In the genomic region with DNA sequence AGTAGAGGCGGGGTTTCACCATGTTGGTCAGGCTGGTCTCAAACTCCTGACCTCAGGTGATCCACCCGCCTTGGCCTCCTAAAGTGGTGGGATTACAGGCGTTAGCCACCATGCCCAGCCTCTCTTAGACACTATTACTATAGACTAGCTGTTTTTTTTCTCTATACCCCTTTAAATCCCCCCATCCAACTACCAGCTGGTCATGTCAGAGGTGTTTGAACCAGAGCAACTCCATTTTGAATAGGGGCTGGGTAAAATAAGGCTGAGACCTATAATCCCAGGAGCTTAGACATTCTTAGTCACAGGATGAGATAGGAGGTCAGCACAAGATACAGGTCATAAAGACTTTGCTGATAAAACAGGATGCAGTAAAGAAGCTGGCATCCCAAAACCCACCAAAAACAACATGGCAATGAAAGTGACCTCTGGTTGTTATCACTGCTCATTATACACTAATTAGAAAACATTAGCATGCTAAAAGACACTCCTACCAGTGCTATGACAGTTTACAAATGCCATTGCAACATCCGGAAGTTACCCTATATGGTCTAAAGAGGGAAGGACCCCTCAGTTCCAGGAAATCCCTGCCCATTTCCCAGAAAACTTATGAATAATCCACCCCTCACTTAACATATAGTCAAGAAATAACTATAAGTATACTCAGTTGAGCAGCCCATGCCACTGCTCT, we compare ENCODE assay signal across 32 cellular contexts.
"Had no signal": no experiment of that assay in that cellular context is flagged by ENCODE, and none has a peak within 500 bp of the region (broad histone marks: within the 10 kb centered on the region; RNA-seq: fewer than 3 reads in every experiment).

No MANE protein-coding gene starts in this region.

- H3K4me1 Mint-ChIP-seq: naive thymus-derived CD8-positive, alpha-beta T cell; stimulated activated memory B cell treated with anti-CD40 and anti-IgM and Interleukin-4, amounts not matched to agents 10 μg/mL and 1 μg/mL and 100 μg/mL, for 72 hours; stimulated activated naive CD8-positive, alpha-beta T cell treated with anti-CD3 and anti-CD28 coated beads, Interleukin-15, amount 100 ng/mL, for 72 hours had no signal

- H3K36me3 ChIP-seq: neutrophil, ovary, right lobe of liver, sigmoid colon, suprapubic skin, tibial artery, transverse colon, upper lobe of right lung, uterus had no signal

- H3K27ac ChIP-seq: neutrophil, ovary, parathyroid adenoma, psoas muscle, right lobe of liver, sigmoid colon, suprapubic skin, testis, tibial artery, transverse colon, upper lobe of right lung, uterus had no signal

- H3K4me1 ChIP-seq: uterus had no signal

- H3K36me3 Mint-ChIP-seq: naive thymus-derived CD8-positive, alpha-beta T cell; natural killer cell treated with Interleukin-12 subunit alpha and Interleukin-12 subunit beta and Interleukin-15 and Interleukin-18, amount 100 ng/mL, for 72 hours had no signal

- H3K27me3 Mint-ChIP-seq: naive thymus-derived CD8-positive, alpha-beta T cell; natural killer cell treated with Interleukin-12 subunit alpha and Interleukin-12 subunit beta and Interleukin-15 and Interleukin-18, amount 100 ng/mL, for 72 hours; stimulated activated memory B cell treated with anti-CD40 and anti-IgM and Interleukin-4, amounts not matched to agents 10 μg/mL and 1 μg/mL and 100 μg/mL, for 72 hours; stimulated activated naive CD8-positive, alpha-beta T cell treated with anti-CD3 and anti-CD28 coated beads, Interleukin-15, amount 100 ng/mL, for 72 hours had no signal

- H3K79me2 ChIP-seq: parathyroid adenoma had no signal

- H3K9me3 ChIP-seq: ovary, psoas muscle, right lobe of liver, sigmoid colon, suprapubic skin, testis, tibial artery, transverse colon, upper lobe of right lung, uterus had no signal

- H3K27ac Mint-ChIP-seq: naive thymus-derived CD8-positive, alpha-beta T cell; natural killer cell treated with Interleukin-12 subunit alpha and Interleukin-12 subunit beta and Interleukin-15 and Interleukin-18, amount 100 ng/mL, for 72 hours; nephron progenitor cell; progenitor cell of endocrine pancreas; stimulated activated memory B cell treated with anti-CD40 and anti-IgM and Interleukin-4, amounts not matched to agents 10 μg/mL and 1 μg/mL and 100 μg/mL, for 72 hours; stimulated activated naive CD8-positive, alpha-beta T cell treated with anti-CD3 and anti-CD28 coated beads, Interleukin-15, amount 100 ng/mL, for 72 hours; type B pancreatic cell had no signal

- DNase-seq: naive thymus-derived CD8-positive, alpha-beta T cell; nephron progenitor cell; nucleus accumbens; ovary; posterior cingulate gyrus; psoas muscle; right cardiac atrium; right lobe of liver; sigmoid colon; small intestine; stimulated activated CD4-positive, alpha-beta T cell treated with anti-CD3 and anti-CD28 coated beads, Interleukin-15, amount 100 ng/mL, for 24 hours; stimulated activated CD4-positive, alpha-beta T cell treated with anti-CD3 and anti-CD28 coated beads, Interleukin-2, amount 100 ng/mL, for 24 hours; stimulated activated CD4-positive, alpha-beta T cell treated with anti-CD3 and anti-CD28 coated beads, Interleukin-2, amount 100 ng/mL, for 48 hours; stimulated activated CD4-positive, alpha-beta T cell treated with anti-CD3 and anti-CD28 coated beads, Interleukin-4, amount 100 ng/mL, for 4 hours; stimulated activated CD8-positive, alpha-beta memory T cell treated with anti-CD3 and anti-CD28 coated beads, Interleukin-4, amount 100 ng/mL, for 48 hours; stimulated activated naive CD4-positive, alpha-beta T cell; stimulated activated naive CD8-positive, alpha-beta T cell treated with anti-CD3 and anti-CD28 coated beads, Interleukin-15, amount 100 ng/mL, for 72 hours; stimulated activated naive CD8-positive, alpha-beta T cell treated with anti-CD3 and anti-CD28 coated beads, Interleukin-15, Interleukin-2, amounts not matched to agents 100 U/mL and 50 U/mL, for 24 hours; substantia nigra; testis; tibial artery; transverse colon; upper lobe of right lung; uterus had no signal

- H3K27me3 ChIP-seq: neutrophil, ovary, sigmoid colon, suprapubic skin, testis, tibial artery, transverse colon, upper lobe of right lung, uterus had no signal

- FAIRE-seq: small intestine had no signal

- H3K4me3 Mint-ChIP-seq: naive thymus-derived CD8-positive, alpha-beta T cell; natural killer cell treated with Interleukin-12 subunit alpha and Interleukin-12 subunit beta and Interleukin-15 and Interleukin-18, amount 100 ng/mL, for 72 hours; nephron progenitor cell; neural crest cell; stimulated activated memory B cell treated with anti-CD40 and anti-IgM and Interleukin-4, amounts not matched to agents 10 μg/mL and 1 μg/mL and 100 μg/mL, for 72 hours; stimulated activated naive CD8-positive, alpha-beta T cell treated with anti-CD3 and anti-CD28 coated beads, Interleukin-15, amount 100 ng/mL, for 72 hours; type B pancreatic cell had no signal

- H3K4me3 ChIP-seq: ovary, psoas muscle, right lobe of liver, sigmoid colon, suprapubic skin, testis, tibial artery, transverse colon, upper lobe of right lung, uterus had no signal

- H3K9ac ChIP-seq: parathyroid adenoma had no signal

- H2AFZ ChIP-seq: parathyroid adenoma had no signal
